Comparison of ENCODE assay signal across 14 cellular contexts in genomic region chr3:32226875-32227500, GRCh38. TPM values are rescaled to one million over a fixed set of nuclear protein-coding genes. Genes with fewer than 3 reads are reported as not detected.
A peak's percentile ranks its signal among the peaks of the same experiment; 100 is the strongest.
DNase-seq lines count a peak whose midpoint lies in the region; ATAC-seq, FAIRE-seq and TF ChIP-seq lines count a peak whose summit lies in the region.
"Had no signal": no experiment of that assay in that cellular context is flagged by ENCODE, and none has a peak within 500 bp of the region (broad histone marks: within the 10 kb centered on the region; RNA-seq: fewer than 3 reads in every experiment).

No MANE protein-coding gene starts in this region.

- intact Hi-C loops in upper lobe of right lung (cut with DNase I), result no loop called here
- intact Hi-C loops in thyroid gland (cut with DNase I), result no loop called here

- H3K9me3 ChIP-seq in upper lobe of right lung, result no peaks in the 10 kb centered on the region
- no peaks in the 10 kb centered on the region for H3K9me3 ChIP-seq in thyroid gland
- no peaks in the 10 kb centered on the region for H3K9me3 ChIP-seq in upper lobe of left lung

- ATAC-seq in upper lobe of right lung (no peak), upper lobe of left lung (ENCODE audit: low FRiP score in 2 of 2) (no peak)
- ATAC-seq: T-cell had no signal

- H3K4me1 ChIP-seq in upper lobe of right lung, result no peaks in the 10 kb centered on the region
- H3K4me1 ChIP-seq in thyroid gland, result peaks cover 0 to 5% of the 10 kb centered on the region in 2 donors
- H3K4me1 ChIP-seq in upper lobe of left lung, result no peaks in the 10 kb centered on the region

- TF ChIP-seq POLR2A in thyroid gland (IDR thresholded peaks at IDR 0.05) (no peak), GM12892 (IDR thresholded peaks at IDR 0.05; ENCODE audit: low read depth, low read length) (no peak), upper lobe of left lung (IDR thresholded peaks at IDR 0.05) (no peak)

- 62% methylated on average over 2 of the region's 2 CpGs for WGBS in thyroid gland, 2 donors
- 80 to 82% methylated on average over 2 of the region's 2 CpGs for whole genome bisulfite sequencing in upper lobe of left lung, 2 donors

- H3K27me3 ChIP-seq in bronchial epithelial cell (ENCODE audit: control insufficient read depth, insufficient read depth, low read length) (no peaks in the 10 kb centered on the region), upper lobe of right lung (no peaks in the 10 kb centered on the region), thyroid gland (no peaks in the 10 kb centered on the region), upper lobe of left lung (no peaks in the 10 kb centered on the region)

- no peak for TF ChIP-seq EP300 in upper lobe of left lung (IDR thresholded peaks at IDR 0.05)

- DNase-seq in EL (peak; percentile 74), NCI-H146 treated with DMSO at 0.1 percent for 48 hours (lab: John Stamatoyannopoulos, UW; ENCODE audit: unreplicated experiment) (peak; percentile 62), bronchial epithelial cell (ENCODE audit: low read depth) (peak; percentile 82), non-pigmented ciliary epithelial cell (ENCODE audit: low read depth) (peak; percentile 64), upper lobe of right lung (no peak), thyroid gland (no peak), GM12892 (ENCODE audit: insufficient read length) (no peak), upper lobe of left lung (no peak)
- DNase-seq: CD8-positive, alpha-beta memory T cell; NCI-H1105; NCI-H526 treated with DMSO at 0.1 percent for 48 hours; stimulated activated naive CD4-positive, alpha-beta T cell; T-cell had no signal

- no peaks in the 10 kb centered on the region for H3K36me3 ChIP-seq in bronchial epithelial cell (ENCODE audit: control insufficient read depth, insufficient read depth, low read length)
- H3K36me3 ChIP-seq in upper lobe of right lung, result no peaks in the 10 kb centered on the region
- no peaks in the 10 kb centered on the region for H3K36me3 ChIP-seq in thyroid gland
- H3K36me3 ChIP-seq in upper lobe of left lung, result no peaks in the 10 kb centered on the region

- no peak overlapping the region for H3K4me3 ChIP-seq in bronchial epithelial cell (ENCODE audit: low read depth, low read length)
- no peak overlapping the region for H3K4me3 ChIP-seq in upper lobe of right lung
- no peak overlapping the region for H3K4me3 ChIP-seq in thyroid gland (replicated peaks in 1 of 3)
- no peak overlapping the region for H3K4me3 ChIP-seq in upper lobe of left lung
- H3K4me3 ChIP-seq: lung had no signal

- FAIRE-seq in bronchial epithelial cell (lab: Jason Lieb, UNC), result no peak
- no peak for FAIRE-seq in GM12892 (lab: Jason Lieb, UNC)

- no peak overlapping the region for H3K27ac ChIP-seq in upper lobe of right lung
- H3K27ac ChIP-seq in thyroid gland, result no peak overlapping the region
- no peak overlapping the region for H3K27ac ChIP-seq in upper lobe of left lung

- TF ChIP-seq CTCF in bronchial epithelial cell (IDR thresholded peaks at IDR 0.05; ENCODE audit: insufficient read depth, low read length, severe bottlenecking) (no peak), upper lobe of right lung (IDR thresholded peaks at IDR 0.05) (no peak), thyroid gland (IDR thresholded peaks at IDR 0.05) (no peak), upper lobe of left lung (IDR thresholded peaks at IDR 0.05) (no peak)

RNA-seq across cellular contexts. Expression of gene CMTM8, which starts 11.5 kb away (rescaled TPM):
- 0.79 and 1.2 TPM in 2 replicates for total RNA-seq in bronchial epithelial cell
- total RNA-seq in upper lobe of right lung, result 24.9 TPM
- total RNA-seq in thyroid gland, result 10 to 100 TPM in 2 of 4 donors, 1 to 10 TPM in 2; 6.6 to 17.3 (median 11.0) TPM
- polyA plus RNA-seq in GM12892 (2012; ENCODE audit: missing spikeins), result not detected
- 10 to 100 TPM; 10.5 to 28.9 (median 19.6) TPM for total RNA-seq in upper lobe of left lung

Comparison
In these comparisons a context has a peak if more than half of its experiments do, and no peak if none do; other contexts are left out.
1. DNase-seq: peak in EL (single experiment), NCI-H146 treated with DMSO at 0.1 percent for 48 hours (single experiment), bronchial epithelial cell (single experiment) and non-pigmented ciliary epithelial cell (single experiment); none in upper lobe of right lung (single experiment), thyroid gland (0 of 2), GM12892 (single experiment) and upper lobe of left lung (0 of 2).